Comparison of ENCODE assay signal across 18 cellular contexts in genomic region chr22:35457729-35458546, GRCh38. TPM values are rescaled to one million over a fixed set of nuclear protein-coding genes. Genes with fewer than 3 reads are reported as not detected.
DNase-seq lines count a peak whose midpoint lies in the region; ATAC-seq, FAIRE-seq and TF ChIP-seq lines count a peak whose summit lies in the region.
"Had no signal": no experiment of that assay in that cellular context is flagged by ENCODE, and none has a peak within 500 bp of the region (broad histone marks: within the 10 kb centered on the region; RNA-seq: fewer than 3 reads in every experiment).

No MANE protein-coding gene starts in this region.

- H3K9me1 ChIP-seq in K562 (ENCODE audit: control insufficient read depth, insufficient read depth, low read length), result no peaks in the 10 kb centered on the region

- 4% methylated on average over 7 of the region's 9 CpGs for WGBS in K562 (ENCODE audit: insufficient coverage, low coverage, missing lambda C conversion rate)
- 52 to 59% methylated on average over 9 of the region's 9 CpGs for WGBS in lower leg skin, 2 donors

- H3K36me3 ChIP-seq in MG63 (no peaks in the 10 kb centered on the region), K562 (ENCODE audit: control insufficient read depth, insufficient read depth, low read length) (no peaks in the 10 kb centered on the region), neural cell (ENCODE audit: insufficient read depth, low read length) (no peaks in the 10 kb centered on the region)
- H3K36me3 ChIP-seq: colonic mucosa, prostate gland, tibial nerve, WERI-Rb-1 had no signal

- H3K4me2 ChIP-seq in K562 (ENCODE audit: insufficient read depth, low read length), result no peak overlapping the region
- no peak overlapping the region for H3K4me2 ChIP-seq in neural cell (ENCODE audit: low read length)

- no peak for TF ChIP-seq RAD21 in K562 (CRISPR knock-in tag; conservative IDR thresholded peaks at IDR 0.05 in 1 of 2, IDR thresholded peaks at IDR 0.05 in 1 of 2)
- TF ChIP-seq RAD21 in neural cell (conservative IDR thresholded peaks at IDR 0.05), result no peak

- H3K9me3 ChIP-seq in MG63 (no peaks in the 10 kb centered on the region), K562 (replicated peaks; ENCODE audit: control insufficient read depth, insufficient read depth, low read depth, low read length) (no peaks in the 10 kb centered on the region), neural cell (ENCODE audit: low read length) (no peaks in the 10 kb centered on the region)
- H3K9me3 ChIP-seq: colonic mucosa, prostate gland, tibial nerve had no signal

- POLR2A ChIA-PET in K562 (lab: Yijun Ruan, JAX), result interaction anchor here (0.8 to 1.0 kb wide), 3 partner anchors 13 to 52 kb away, joined by 3 read pairs; no protein-coding TSS in a partner anchor

- peaks cover 0 to 2% of the 10 kb centered on the region in 2 experiments; a peak in 2 of 5 replicates for H3K4me1 ChIP-seq in K562 (replicated peaks in 1 of 2; ENCODE audit: control insufficient read depth in 2 of 2, insufficient read depth in 2 of 2, low read length in 2 of 2)
- H3K4me1 ChIP-seq: tibial nerve had no signal

- intact Hi-C loops in K562 (cut with micrococcal nuclease) (no loop called here), lower leg skin (cut with DNase I; ENCODE audit: low total_unique reads) (no loop called here)

- H3K79me2 ChIP-seq in K562 (ENCODE audit: control insufficient read depth, insufficient read depth, low read length), result no peaks in the 10 kb centered on the region
- H3K79me2 ChIP-seq in neural cell (replicated peaks; ENCODE audit: insufficient read depth, low read length), result no peaks in the 10 kb centered on the region

- H3K27ac ChIP-seq in K562 (ENCODE audit: extremely low read depth, low read depth, low read length), result no peak overlapping the region
- H3K27ac ChIP-seq in neural cell (ENCODE audit: low read length), result peak overlapping the region; percentile 70
- H3K27ac ChIP-seq: colonic mucosa, prostate gland, skin epidermis, tibial nerve, WERI-Rb-1 had no signal

- DNase-seq in EH (ENCODE audit: low read depth) (peak; percentile 29), MG63 (peak; percentile 29), K562 (ENCODE audit: extremely low read depth in 1 of 4, low spot score in 3 of 4) (no peak), lower leg skin (ENCODE audit: low spot score in 2 of 2) (no peak)
- DNase-seq in activated naive CD4-positive, alpha-beta T cell (lab: John Stamatoyannopoulos, UW), result no peak
- DNase-seq: activated CD4-positive, alpha-beta T cell treated with anti-CD3 and anti-CD28 coated beads, Interleukin-2, amount 50 U/mL, for 4 hours; AML-193; Calu3; colonic mucosa; GF-D8; HCEC 1CT; WERI-Rb-1 had no signal

- TF ChIP-seq EP300 in K562 (IDR thresholded peaks at IDR 0.05; ENCODE audit: low read length) (no peak), neural cell (conservative IDR thresholded peaks at IDR 0.05; ENCODE audit: poor library complexity, severe bottlenecking) (no peak)

- TF ChIP-seq CTCF in K562 (IDR thresholded peaks at IDR 0.05 in 2 of 3, conservative IDR thresholded peaks at IDR 0.05 in 1 of 3; ENCODE audit: insufficient read depth in 2 of 3, low read depth in 1 of 3, low read length in 3 of 3) (no peak), neural cell (IDR thresholded peaks at IDR 0.05; ENCODE audit: poor library complexity, severe bottlenecking) (no peak), lower leg skin (IDR thresholded peaks at IDR 0.05) (no peak)

- no peak overlapping the region for H3K4me3 ChIP-seq in MG63
- H3K4me3 ChIP-seq in K562, result no peak overlapping the region
- peak overlapping the region; percentile 53 for H3K4me3 ChIP-seq in neural cell (ENCODE audit: low read length)
- H3K4me3 ChIP-seq in lower leg skin (ENCODE audit: low read depth, poor library complexity, severe bottlenecking), result no peak overlapping the region
- H3K4me3 ChIP-seq: colonic mucosa, prostate gland, skin epidermis, tibial nerve had no signal

- H2AFZ ChIP-seq in K562 (ENCODE audit: low read depth, low read length) (no peak overlapping the region), neural cell (ENCODE audit: low read depth, low read length) (no peak overlapping the region)

- CTCF ChIA-PET in K562 (lab: Yijun Ruan, JAX; ENCODE audit: low intra/inter-chr PET ratio), result no interaction called here

- FAIRE-seq in K562 (lab: Jason Lieb, UNC), result no peak

- H3K9me2 ChIP-seq in neural cell (ENCODE audit: insufficient read depth, low read length), result no peaks in the 10 kb centered on the region

- no peak for ATAC-seq in K562
- ATAC-seq in GM21619 (IDR thresholded peaks at IDR 0.05; ENCODE audit: unreplicated experiment), result no peak
- ATAC-seq: natural killer cell treated with Interleukin-12 subunit alpha and Interleukin-12 subunit beta and Interleukin-15 and Interleukin-18, amount 100 ng/mL, for 72 hours had no signal

- TF ChIP-seq POLR2A in K562 (conservative IDR thresholded peaks at IDR 0.05), result no peak
- TF ChIP-seq POLR2A in lower leg skin (IDR thresholded peaks at IDR 0.05), result no peak

- H3K9ac ChIP-seq in K562 (ENCODE audit: insufficient read depth in 1 of 2, low read depth in 2 of 2, low read length in 2 of 2) (no peak overlapping the region), neural cell (ENCODE audit: low read length) (peak overlapping the region; percentile 34)

- H3K27me3 ChIP-seq in MG63 (no peaks in the 10 kb centered on the region), K562 (ENCODE audit: control insufficient read depth in 2 of 2, insufficient read depth in 2 of 2, low read length in 2 of 2) (peaks cover 0 to 10% of the 10 kb centered on the region in 2 experiments; a peak in 1 of 5 replicates), neural cell (ENCODE audit: insufficient read depth, low read depth, low read length) (no peaks in the 10 kb centered on the region)
- H3K27me3 ChIP-seq: colonic mucosa, tibial nerve had no signal

- BruUV-seq in K562 (replicated peaks; lab: Mats Ljungman, UMichigan), result no TSS peak

- no peaks in the 10 kb centered on the region for H4K20me1 ChIP-seq in K562 (replicated peaks; ENCODE audit: control insufficient read depth, insufficient read depth, low read length)
- no peaks in the 10 kb centered on the region for H4K20me1 ChIP-seq in neural cell (ENCODE audit: insufficient read depth)

- in situ Hi-C loops in K562 (cut with MboI), result no loop called here

- peaks cover 6% of the 10 kb centered on the region for H3F3A ChIP-seq in neural cell (ENCODE audit: insufficient read depth, low read length, poor library complexity, severe bottlenecking)

TF ChIP-seq in K562, 482 proteins besides CTCF, POLR2A, EP300 and RAD21 (continues in another document):
- peak; percentile 65 for TF ChIP-seq BCOR (IDR thresholded peaks at IDR 0.05)
- TF ChIP-seq RBM25 (IDR thresholded peaks at IDR 0.05; ENCODE audit: low read depth, low read length, severe bottlenecking), result peak; percentile 18
- no peak for TF ChIP-seq ZKSCAN3 (CRISPR knock-in tag; IDR thresholded peaks at IDR 0.05)
- peak; percentile 29 to 47; a peak in 3 of 4 replicates for TF ChIP-seq KDM1A (IDR thresholded peaks at IDR 0.05)
- TF ChIP-seq CC2D1A (IDR thresholded peaks at IDR 0.05), result no peak
- peak; percentile 46 for TF ChIP-seq ZFP36 (IDR thresholded peaks at IDR 0.05; ENCODE audit: low read depth, low read length, partially characterized antibody)
- TF ChIP-seq HMGN3 (IDR thresholded peaks at IDR 0.05; ENCODE audit: borderline replicate concordance, extremely low read depth, insufficient read length, low read depth, low read length), result no peak
- TF ChIP-seq XRCC4 (IDR thresholded peaks at IDR 0.05; ENCODE audit: extremely low read depth, insufficient read depth, insufficient read length), result no peak
- TF ChIP-seq ZEB2 (IDR thresholded peaks at IDR 0.05), result no peak
- no peak for TF ChIP-seq ZNF77 (CRISPR knock-in tag; IDR thresholded peaks at IDR 0.05)

TF ChIP-seq in neural cell, 6 proteins besides CTCF, POLR2A, EP300 and RAD21:
- TF ChIP-seq SMC3 (conservative IDR thresholded peaks at IDR 0.05; ENCODE audit: poor library complexity) (no peak), MXI1 (conservative IDR thresholded peaks at IDR 0.05; ENCODE audit: poor library complexity, severe bottlenecking) (peak; percentile 16)

RNA-seq across cellular contexts. Expression of gene MCM5, which starts 58.0 kb away (rescaled TPM):
- 72.8 and 117 TPM in 2 replicates for total RNA-seq in MG63 (2014; rRNA removed; shearing (Covaris generic); ENCODE audit: low replicate concordance)
- 102 and 198 TPM in 2 replicates for total RNA-seq in K562 (2011; cell fraction: chromatin; rRNA removed; ENCODE audit: low replicate concordance)
- total RNA-seq in K562 (2011; cell fraction: nucleolus; rRNA removed), result 132 and 145 TPM in 2 replicates
- total RNA-seq in K562 (2011; cell fraction: nucleoplasm; rRNA removed), result 131 and 138 TPM in 2 replicates
- total RNA-seq in K562 (2014; rRNA removed) (102 and 119 TPM in 2 replicates), K562 (2014; rRNA removed; fragmentation: Illumina TruSeq; extraction: Trizol) (35.3 and 53.6 TPM in 2 replicates), K562 (2015; rRNA removed; fragmentation: Illumina TruSeq; extraction: Trizol) (64.2 and 66.9 TPM in 2 replicates), K562 (2021) (173 and 180 TPM in 2 replicates), lower leg skin (10 to 100 TPM; 10.1 to 44.3 (median 20.8) TPM)
- polyA plus RNA-seq in K562 (2011; rRNA removed) (66.1 and 116 TPM in 2 replicates), K562 (2014; fragmentation: Illumina TruSeq; extraction: Trizol) (65.1 and 91.4 TPM in 2 replicates), K562 (2014; fragmentation: Nextera tagmentation; extraction: Ambion mirVana) (10 to 100 TPM in 1 of 2 experiments, 1 to 10 TPM in 1; 5.6 to 11.8 TPM), K562 (2014; rRNA removed) (72.4 and 73.5 TPM in 2 replicates), neural cell (6.9 and 7.2 TPM in 2 replicates)
- 55.6 and 87.5 TPM in 2 replicates for polyA plus RNA-seq in K562 (2011; cell fraction: cytosol; rRNA removed)
- 193 and 217 TPM in 2 replicates for polyA plus RNA-seq in K562 (2011; cell fraction: nucleus; rRNA removed)
- 118 and 169 TPM in 2 replicates for polyA plus RNA-seq in K562 (2012)
- polyA minus RNA-seq in K562 (2011; rRNA and poly(A)+ RNA removed), result 76.7 and 97.6 TPM in 2 replicates
- polyA minus RNA-seq in K562 (2011; cell fraction: cytosol; rRNA and poly(A)+ RNA removed), result 111 and 112 TPM in 2 replicates
- polyA minus RNA-seq in K562 (2011; cell fraction: nucleus; rRNA and poly(A)+ RNA removed), result 71.9 and 112 TPM in 2 replicates
- 7.5 and 8.0 TPM in 2 replicates for polyA minus RNA-seq in neural cell

Comparison
In these comparisons a context has a peak if more than half of its experiments do, and no peak if none do; other contexts are left out.
1. DNase-seq: peak in EH (single experiment) and MG63 (single experiment); none in K562 (0 of 4), lower leg skin (0 of 2) and activated naive CD4-positive, alpha-beta T cell (0 of 4).